8 cellular contexts compared by ENCODE assay signal in genomic region chr15:41774873-41775417, GRCh38. TPM values are rescaled to one million over a fixed set of nuclear protein-coding genes. Genes with fewer than 3 reads are reported as not detected.
DNase-seq lines count a peak whose midpoint lies in the region; ATAC-seq and TF ChIP-seq lines count a peak whose summit lies in the region.

No MANE protein-coding gene starts in this region.

- intact Hi-C loops in natural killer cell (cut with micrococcal nuclease): loop anchor here (1.0 to 5.0 kb wide), 8 partner anchors 53 to 1208 kb away; partner anchors contain the start of genes CCDC32, EHD4, JMJD7 and MGA

- H3K4me3 ChIP-seq in OCI-LY3 (ENCODE audit: low read length): peak overlapping the region; percentile 92

- peak overlapping the region; percentile 71 for H2AFZ ChIP-seq in OCI-LY3 (ENCODE audit: low read depth, low read length)

- H3K27ac Mint-ChIP-seq in natural killer cell: peak overlapping the region; percentile 93 to 94

- no peaks in the 10 kb centered on the region for H3K27me3 Mint-ChIP-seq in natural killer cell (ENCODE audit: low read depth in 2 of 2)

- H3K36me3 Mint-ChIP-seq in natural killer cell: no peaks in the 10 kb centered on the region

- peaks cover 28% of the 10 kb centered on the region for H3K4me1 ChIP-seq in OCI-LY3 (ENCODE audit: low read length)

- peaks cover 22% of the 10 kb centered on the region for H3K79me2 ChIP-seq in OCI-LY3 (ENCODE audit: low read length)

- no peaks in the 10 kb centered on the region for H3K9me3 ChIP-seq in OCI-LY3 (ENCODE audit: insufficient read depth, low read length)

- DNase-seq in effector CD4-positive, alpha-beta T cell: peak; percentile 2
- DNase-seq in natural killer cell (no peak), NCI-H1694 treated with DMSO at 0.1 percent for 48 hours (lab: John Stamatoyannopoulos, UW) (no peak), GF-D8 (lab: John Stamatoyannopoulos, UW) (no peak)

- no peaks in the 10 kb centered on the region for H4K20me1 ChIP-seq in OCI-LY3 (ENCODE audit: insufficient read depth, low read length)

- no peaks in the 10 kb centered on the region for H3K27me3 ChIP-seq in OCI-LY3 (ENCODE audit: low read depth, low read length)

- H3K4me2 ChIP-seq in OCI-LY3 (ENCODE audit: low read length): peak overlapping the region; percentile 77

- H3K4me3 Mint-ChIP-seq in natural killer cell: peak overlapping the region; percentile 97

- no peak for TF ChIP-seq CTCF in OCI-LY3 (IDR thresholded peaks at IDR 0.05; ENCODE audit: low read depth, low read length)
- TF ChIP-seq CTCF in natural killer cell (IDR thresholded peaks at IDR 0.05): no peak

- ATAC-seq in GM19324 (IDR thresholded peaks at IDR 0.05; ENCODE audit: low FRiP score, unreplicated experiment) (peak; percentile 11), natural killer cell (no peak), HG02884 (IDR thresholded peaks at IDR 0.05; ENCODE audit: unreplicated experiment) (no peak), HG02798 (IDR thresholded peaks at IDR 0.05; ENCODE audit: poor library complexity, unreplicated experiment) (no peak)

- peak overlapping the region; percentile 86 for H3K9ac ChIP-seq in OCI-LY3 (ENCODE audit: low read length)

- H3K27ac ChIP-seq in OCI-LY3 (ENCODE audit: low read length): peak overlapping the region; percentile 82

- H3K4me1 Mint-ChIP-seq in natural killer cell: peaks cover 66 to 70% of the 10 kb centered on the region in 2 donors

- peaks cover under 1% of the 10 kb centered on the region for H3K36me3 ChIP-seq in OCI-LY3 (replicated peaks; ENCODE audit: low read depth, low read length)

- no peaks in the 10 kb centered on the region for H3K9me3 Mint-ChIP-seq in natural killer cell

RNA-seq across cellular contexts. Expression of gene MAPKBP1, which starts 0.7 kb away (rescaled TPM):
- total RNA-seq in natural killer cell: 10 to 100 TPM; 44.8 to 55.4 (median 49.0) TPM

RNA-seq across cellular contexts. Expression of gene JMJD7, which starts 52.9 kb away (rescaled TPM):
- total RNA-seq in natural killer cell: 10 to 100 TPM; 20.3 to 36.4 (median 28.7) TPM
